1 cellular context compared by ENCODE assay signal in genomic region chr11:120334894-120335462, GRCh38.
TF ChIP-seq lines count a peak whose summit lies in the region.

No MANE protein-coding gene starts in this region.

TF ChIP-seq in HEK293, 187 proteins besides CTCF, POLR2A, EP300 and RAD21 (continued from another document and continues in another):
- TF ChIP-seq, protein P1, sequence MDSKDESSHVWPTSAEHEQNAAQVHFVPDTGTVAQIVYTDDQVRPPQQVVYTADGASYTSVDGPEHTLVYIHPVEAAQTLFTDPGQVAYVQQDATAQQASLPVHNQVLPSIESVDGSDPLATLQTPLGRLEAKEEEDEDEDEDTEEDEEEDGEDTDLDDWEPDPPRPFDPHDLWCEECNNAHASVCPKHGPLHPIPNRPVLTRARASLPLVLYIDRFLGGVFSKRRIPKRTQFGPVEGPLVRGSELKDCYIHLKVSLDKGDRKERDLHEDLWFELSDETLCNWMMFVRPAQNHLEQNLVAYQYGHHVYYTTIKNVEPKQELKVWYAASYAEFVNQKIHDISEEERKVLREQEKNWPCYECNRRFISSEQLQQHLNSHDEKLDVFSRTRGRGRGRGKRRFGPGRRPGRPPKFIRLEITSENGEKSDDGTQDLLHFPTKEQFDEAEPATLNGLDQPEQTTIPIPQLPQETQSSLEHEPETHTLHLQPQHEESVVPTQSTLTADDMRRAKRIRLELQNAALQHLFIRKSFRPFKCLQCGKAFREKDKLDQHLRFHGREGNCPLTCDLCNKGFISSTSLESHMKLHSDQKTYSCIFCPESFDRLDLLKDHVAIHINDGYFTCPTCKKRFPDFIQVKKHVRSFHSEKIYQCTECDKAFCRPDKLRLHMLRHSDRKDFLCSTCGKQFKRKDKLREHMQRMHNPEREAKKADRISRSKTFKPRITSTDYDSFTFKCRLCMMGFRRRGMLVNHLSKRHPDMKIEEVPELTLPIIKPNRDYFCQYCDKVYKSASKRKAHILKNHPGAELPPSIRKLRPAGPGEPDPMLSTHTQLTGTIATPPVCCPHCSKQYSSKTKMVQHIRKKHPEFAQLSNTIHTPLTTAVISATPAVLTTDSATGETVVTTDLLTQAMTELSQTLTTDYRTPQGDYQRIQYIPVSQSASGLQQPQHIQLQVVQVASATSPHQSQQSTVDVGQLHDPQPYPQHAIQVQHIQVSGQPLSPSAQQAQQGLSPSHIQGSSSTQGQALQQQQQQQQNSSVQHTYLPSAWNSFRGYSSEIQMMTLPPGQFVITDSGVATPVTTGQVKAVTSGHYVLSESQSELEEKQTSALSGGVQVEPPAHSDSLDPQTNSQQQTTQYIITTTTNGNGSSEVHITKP (tag by site-specific recombination; IDR thresholded peaks at IDR 0.05), result peak; percentile 41; the same call in 1 of the 2 replicates
- TF ChIP-seq SCRT1 (tag by site-specific recombination; IDR thresholded peaks at IDR 0.05; ENCODE audit: borderline replicate concordance) (peak; percentile 68; the same call in 1 of the 2 replicates), INSM2 (tag by site-specific recombination; IDR thresholded peaks at IDR 0.05) (peak; percentile 97), ZXDB (tag by site-specific recombination; IDR thresholded peaks at IDR 0.05) (peak; percentile 74), BCL11A (tag by site-specific recombination; IDR thresholded peaks at IDR 0.05; ENCODE audit: low read depth) (peak; percentile 18; the same call in 1 of the 2 replicates), GLI4 (tag by site-specific recombination; IDR thresholded peaks at IDR 0.05) (no peak), ZNF133 (tag by site-specific recombination; IDR thresholded peaks at IDR 0.05) (no peak), ZNF132 (tag by site-specific recombination; IDR thresholded peaks at IDR 0.05; ENCODE audit: borderline replicate concordance) (no peak), ZNF174 (tag by site-specific recombination; IDR thresholded peaks at IDR 0.05) (no peak), ZNF37A (tag by site-specific recombination; IDR thresholded peaks at IDR 0.05) (no peak), ZNF560 (tag by site-specific recombination; IDR thresholded peaks at IDR 0.05; ENCODE audit: borderline replicate concordance) (no peak), ZFP3 (tag by site-specific recombination; IDR thresholded peaks at IDR 0.05; ENCODE audit: low read depth) (no peak), ZNF514 (tag by site-specific recombination; IDR thresholded peaks at IDR 0.05) (no peak), ATF2 (tag by site-specific recombination; IDR thresholded peaks at IDR 0.05; ENCODE audit: low read depth) (peak; percentile 90), YY1 (tag by site-specific recombination; IDR thresholded peaks at IDR 0.05) (0 out of 2 replicates have a peak, but pooled peaks have one; percentile 43), MYNN (tag by site-specific recombination; IDR thresholded peaks at IDR 0.05; ENCODE audit: borderline replicate concordance) (no peak), ZFP41 (tag by site-specific recombination; IDR thresholded peaks at IDR 0.05; ENCODE audit: borderline replicate concordance) (no peak), ZNF274 (IDR thresholded peaks at IDR 0.05; ENCODE audit: low read length) (no peak), ZNF274 (tag by site-specific recombination; IDR thresholded peaks at IDR 0.05; ENCODE audit: borderline replicate concordance) (no peak), ZNF2 (tag by site-specific recombination; IDR thresholded peaks at IDR 0.05) (peak; percentile 41), ZNF660 (tag by site-specific recombination; IDR thresholded peaks at IDR 0.05) (peak; percentile 58; the same call in 1 of the 2 replicates), ZNF791 (tag by site-specific recombination; IDR thresholded peaks at IDR 0.05) (no peak), KLF1 (tag by site-specific recombination; IDR thresholded peaks at IDR 0.05) (no peak), ZNF518A (tag by site-specific recombination; conservative IDR thresholded peaks at IDR 0.05; ENCODE audit: low read depth) (no peak), ZNF138 (tag by site-specific recombination; IDR thresholded peaks at IDR 0.05; ENCODE audit: borderline replicate concordance) (no peak), ZNF677 (tag by site-specific recombination; IDR thresholded peaks at IDR 0.05) (no peak), ZNF529 (tag by site-specific recombination; IDR thresholded peaks at IDR 0.05; ENCODE audit: insufficient replicate concordance) (no peak), ZNF645 (tag by site-specific recombination; IDR thresholded peaks at IDR 0.05) (no peak), ZNF610 (tag by site-specific recombination; IDR thresholded peaks at IDR 0.05; ENCODE audit: borderline replicate concordance) (no peak), ZNF433 (tag by site-specific recombination; IDR thresholded peaks at IDR 0.05; ENCODE audit: low read depth) (no peak), HOXA7 (CRISPR knock-in tag; IDR thresholded peaks at IDR 0.05; ENCODE audit: borderline replicate concordance) (no peak), ZNF202 (tag by site-specific recombination; IDR thresholded peaks at IDR 0.05; ENCODE audit: borderline replicate concordance) (no peak), BCL6B (tag by site-specific recombination; IDR thresholded peaks at IDR 0.05) (no peak), KLF7 (tag by site-specific recombination; IDR thresholded peaks at IDR 0.05; ENCODE audit: borderline replicate concordance) (no peak), ZNF416 (tag by site-specific recombination; IDR thresholded peaks at IDR 0.05) (no peak), ZNF792 (tag by site-specific recombination; IDR thresholded peaks at IDR 0.05) (no peak)
- TF ChIP-seq, protein P2, sequence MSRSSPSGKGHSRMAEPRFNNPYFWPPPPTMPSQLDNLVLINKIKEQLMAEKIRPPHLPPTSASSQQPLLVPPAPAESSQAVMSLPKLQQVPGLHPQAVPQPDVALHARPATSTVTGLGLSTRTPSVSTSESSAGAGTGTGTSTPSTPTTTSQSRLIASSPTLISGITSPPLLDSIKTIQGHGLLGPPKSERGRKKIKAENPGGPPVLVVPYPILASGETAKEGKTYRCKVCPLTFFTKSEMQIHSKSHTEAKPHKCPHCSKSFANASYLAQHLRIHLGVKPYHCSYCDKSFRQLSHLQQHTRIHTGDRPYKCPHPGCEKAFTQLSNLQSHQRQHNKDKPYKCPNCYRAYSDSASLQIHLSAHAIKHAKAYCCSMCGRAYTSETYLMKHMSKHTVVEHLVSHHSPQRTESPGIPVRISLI (tag by site-specific recombination; IDR thresholded peaks at IDR 0.05), result peak; percentile 97
- TF ChIP-seq, protein P3, sequence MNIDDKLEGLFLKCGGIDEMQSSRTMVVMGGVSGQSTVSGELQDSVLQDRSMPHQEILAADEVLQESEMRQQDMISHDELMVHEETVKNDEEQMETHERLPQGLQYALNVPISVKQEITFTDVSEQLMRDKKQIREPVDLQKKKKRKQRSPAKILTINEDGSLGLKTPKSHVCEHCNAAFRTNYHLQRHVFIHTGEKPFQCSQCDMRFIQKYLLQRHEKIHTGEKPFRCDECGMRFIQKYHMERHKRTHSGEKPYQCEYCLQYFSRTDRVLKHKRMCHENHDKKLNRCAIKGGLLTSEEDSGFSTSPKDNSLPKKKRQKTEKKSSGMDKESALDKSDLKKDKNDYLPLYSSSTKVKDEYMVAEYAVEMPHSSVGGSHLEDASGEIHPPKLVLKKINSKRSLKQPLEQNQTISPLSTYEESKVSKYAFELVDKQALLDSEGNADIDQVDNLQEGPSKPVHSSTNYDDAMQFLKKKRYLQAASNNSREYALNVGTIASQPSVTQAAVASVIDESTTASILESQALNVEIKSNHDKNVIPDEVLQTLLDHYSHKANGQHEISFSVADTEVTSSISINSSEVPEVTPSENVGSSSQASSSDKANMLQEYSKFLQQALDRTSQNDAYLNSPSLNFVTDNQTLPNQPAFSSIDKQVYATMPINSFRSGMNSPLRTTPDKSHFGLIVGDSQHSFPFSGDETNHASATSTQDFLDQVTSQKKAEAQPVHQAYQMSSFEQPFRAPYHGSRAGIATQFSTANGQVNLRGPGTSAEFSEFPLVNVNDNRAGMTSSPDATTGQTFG (tag by site-specific recombination; IDR thresholded peaks at IDR 0.05; ENCODE audit: borderline replicate concordance), result no peak
- TF ChIP-seq, protein P4, sequence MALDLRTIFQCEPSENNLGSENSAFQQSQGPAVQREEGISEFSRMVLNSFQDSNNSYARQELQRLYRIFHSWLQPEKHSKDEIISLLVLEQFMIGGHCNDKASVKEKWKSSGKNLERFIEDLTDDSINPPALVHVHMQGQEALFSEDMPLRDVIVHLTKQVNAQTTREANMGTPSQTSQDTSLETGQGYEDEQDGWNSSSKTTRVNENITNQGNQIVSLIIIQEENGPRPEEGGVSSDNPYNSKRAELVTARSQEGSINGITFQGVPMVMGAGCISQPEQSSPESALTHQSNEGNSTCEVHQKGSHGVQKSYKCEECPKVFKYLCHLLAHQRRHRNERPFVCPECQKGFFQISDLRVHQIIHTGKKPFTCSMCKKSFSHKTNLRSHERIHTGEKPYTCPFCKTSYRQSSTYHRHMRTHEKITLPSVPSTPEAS (tag by site-specific recombination; IDR thresholded peaks at IDR 0.05), result no peak
- TF ChIP-seq, protein P5, sequence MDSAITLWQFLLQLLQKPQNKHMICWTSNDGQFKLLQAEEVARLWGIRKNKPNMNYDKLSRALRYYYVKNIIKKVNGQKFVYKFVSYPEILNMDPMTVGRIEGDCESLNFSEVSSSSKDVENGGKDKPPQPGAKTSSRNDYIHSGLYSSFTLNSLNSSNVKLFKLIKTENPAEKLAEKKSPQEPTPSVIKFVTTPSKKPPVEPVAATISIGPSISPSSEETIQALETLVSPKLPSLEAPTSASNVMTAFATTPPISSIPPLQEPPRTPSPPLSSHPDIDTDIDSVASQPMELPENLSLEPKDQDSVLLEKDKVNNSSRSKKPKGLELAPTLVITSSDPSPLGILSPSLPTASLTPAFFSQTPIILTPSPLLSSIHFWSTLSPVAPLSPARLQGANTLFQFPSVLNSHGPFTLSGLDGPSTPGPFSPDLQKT (IDR thresholded peaks at IDR 0.05; ENCODE audit: borderline replicate concordance, low read depth, low read length), result no peak
